In the genomic region with DNA sequence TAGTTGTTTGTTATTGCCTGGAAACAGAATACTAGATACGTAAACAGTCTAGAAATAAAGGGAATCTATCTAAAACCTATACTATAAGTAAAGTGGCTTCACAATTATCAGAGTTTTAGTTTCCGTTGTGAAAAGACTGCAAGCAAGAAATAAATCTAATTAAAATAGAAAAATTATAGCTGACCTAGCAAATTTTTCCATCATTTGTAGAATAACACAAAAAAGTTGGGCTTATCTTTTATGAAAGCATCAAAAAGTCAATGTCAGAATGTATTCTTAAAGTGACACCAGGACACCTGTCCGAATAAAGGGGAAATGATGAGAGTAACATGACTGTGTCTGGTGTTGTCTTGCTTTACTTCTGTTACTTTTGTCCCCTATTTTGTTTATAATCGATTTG, we compare ENCODE assay signal across 1 cellular context.
TF ChIP-seq lines count a peak whose summit lies in the region.

No MANE protein-coding gene starts in this region.

TF ChIP-seq in K562, 482 proteins besides CTCF, POLR2A, EP300 and RAD21 (continued from another document):
- TF ChIP-seq, protein P1, sequence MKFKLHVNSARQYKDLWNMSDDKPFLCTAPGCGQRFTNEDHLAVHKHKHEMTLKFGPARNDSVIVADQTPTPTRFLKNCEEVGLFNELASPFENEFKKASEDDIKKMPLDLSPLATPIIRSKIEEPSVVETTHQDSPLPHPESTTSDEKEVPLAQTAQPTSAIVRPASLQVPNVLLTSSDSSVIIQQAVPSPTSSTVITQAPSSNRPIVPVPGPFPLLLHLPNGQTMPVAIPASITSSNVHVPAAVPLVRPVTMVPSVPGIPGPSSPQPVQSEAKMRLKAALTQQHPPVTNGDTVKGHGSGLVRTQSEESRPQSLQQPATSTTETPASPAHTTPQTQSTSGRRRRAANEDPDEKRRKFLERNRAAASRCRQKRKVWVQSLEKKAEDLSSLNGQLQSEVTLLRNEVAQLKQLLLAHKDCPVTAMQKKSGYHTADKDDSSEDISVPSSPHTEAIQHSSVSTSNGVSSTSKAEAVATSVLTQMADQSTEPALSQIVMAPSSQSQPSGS (CRISPR knock-in tag; IDR thresholded peaks at IDR 0.05): no peak
- no peak for TF ChIP-seq ZZZ3 (IDR thresholded peaks at IDR 0.05)
- TF ChIP-seq, protein P2, sequence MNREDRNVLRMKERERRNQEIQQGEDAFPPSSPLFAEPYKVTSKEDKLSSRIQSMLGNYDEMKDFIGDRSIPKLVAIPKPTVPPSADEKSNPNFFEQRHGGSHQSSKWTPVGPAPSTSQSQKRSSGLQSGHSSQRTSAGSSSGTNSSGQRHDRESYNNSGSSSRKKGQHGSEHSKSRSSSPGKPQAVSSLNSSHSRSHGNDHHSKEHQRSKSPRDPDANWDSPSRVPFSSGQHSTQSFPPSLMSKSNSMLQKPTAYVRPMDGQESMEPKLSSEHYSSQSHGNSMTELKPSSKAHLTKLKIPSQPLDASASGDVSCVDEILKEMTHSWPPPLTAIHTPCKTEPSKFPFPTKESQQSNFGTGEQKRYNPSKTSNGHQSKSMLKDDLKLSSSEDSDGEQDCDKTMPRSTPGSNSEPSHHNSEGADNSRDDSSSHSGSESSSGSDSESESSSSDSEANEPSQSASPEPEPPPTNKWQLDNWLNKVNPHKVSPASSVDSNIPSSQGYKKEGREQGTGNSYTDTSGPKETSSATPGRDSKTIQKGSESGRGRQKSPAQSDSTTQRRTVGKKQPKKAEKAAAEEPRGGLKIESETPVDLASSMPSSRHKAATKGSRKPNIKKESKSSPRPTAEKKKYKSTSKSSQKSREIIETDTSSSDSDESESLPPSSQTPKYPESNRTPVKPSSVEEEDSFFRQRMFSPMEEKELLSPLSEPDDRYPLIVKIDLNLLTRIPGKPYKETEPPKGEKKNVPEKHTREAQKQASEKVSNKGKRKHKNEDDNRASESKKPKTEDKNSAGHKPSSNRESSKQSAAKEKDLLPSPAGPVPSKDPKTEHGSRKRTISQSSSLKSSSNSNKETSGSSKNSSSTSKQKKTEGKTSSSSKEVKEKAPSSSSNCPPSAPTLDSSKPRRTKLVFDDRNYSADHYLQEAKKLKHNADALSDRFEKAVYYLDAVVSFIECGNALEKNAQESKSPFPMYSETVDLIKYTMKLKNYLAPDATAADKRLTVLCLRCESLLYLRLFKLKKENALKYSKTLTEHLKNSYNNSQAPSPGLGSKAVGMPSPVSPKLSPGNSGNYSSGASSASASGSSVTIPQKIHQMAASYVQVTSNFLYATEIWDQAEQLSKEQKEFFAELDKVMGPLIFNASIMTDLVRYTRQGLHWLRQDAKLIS (CRISPR knock-in tag; IDR thresholded peaks at IDR 0.05): no peak
- TF ChIP-seq TOE1 (IDR thresholded peaks at IDR 0.05; ENCODE audit: borderline replicate concordance): no peak
- no peak for TF ChIP-seq TOE1 (CRISPR knock-in tag; IDR thresholded peaks at IDR 0.05; ENCODE audit: borderline replicate concordance, low read depth)
- TF ChIP-seq, protein P3, sequence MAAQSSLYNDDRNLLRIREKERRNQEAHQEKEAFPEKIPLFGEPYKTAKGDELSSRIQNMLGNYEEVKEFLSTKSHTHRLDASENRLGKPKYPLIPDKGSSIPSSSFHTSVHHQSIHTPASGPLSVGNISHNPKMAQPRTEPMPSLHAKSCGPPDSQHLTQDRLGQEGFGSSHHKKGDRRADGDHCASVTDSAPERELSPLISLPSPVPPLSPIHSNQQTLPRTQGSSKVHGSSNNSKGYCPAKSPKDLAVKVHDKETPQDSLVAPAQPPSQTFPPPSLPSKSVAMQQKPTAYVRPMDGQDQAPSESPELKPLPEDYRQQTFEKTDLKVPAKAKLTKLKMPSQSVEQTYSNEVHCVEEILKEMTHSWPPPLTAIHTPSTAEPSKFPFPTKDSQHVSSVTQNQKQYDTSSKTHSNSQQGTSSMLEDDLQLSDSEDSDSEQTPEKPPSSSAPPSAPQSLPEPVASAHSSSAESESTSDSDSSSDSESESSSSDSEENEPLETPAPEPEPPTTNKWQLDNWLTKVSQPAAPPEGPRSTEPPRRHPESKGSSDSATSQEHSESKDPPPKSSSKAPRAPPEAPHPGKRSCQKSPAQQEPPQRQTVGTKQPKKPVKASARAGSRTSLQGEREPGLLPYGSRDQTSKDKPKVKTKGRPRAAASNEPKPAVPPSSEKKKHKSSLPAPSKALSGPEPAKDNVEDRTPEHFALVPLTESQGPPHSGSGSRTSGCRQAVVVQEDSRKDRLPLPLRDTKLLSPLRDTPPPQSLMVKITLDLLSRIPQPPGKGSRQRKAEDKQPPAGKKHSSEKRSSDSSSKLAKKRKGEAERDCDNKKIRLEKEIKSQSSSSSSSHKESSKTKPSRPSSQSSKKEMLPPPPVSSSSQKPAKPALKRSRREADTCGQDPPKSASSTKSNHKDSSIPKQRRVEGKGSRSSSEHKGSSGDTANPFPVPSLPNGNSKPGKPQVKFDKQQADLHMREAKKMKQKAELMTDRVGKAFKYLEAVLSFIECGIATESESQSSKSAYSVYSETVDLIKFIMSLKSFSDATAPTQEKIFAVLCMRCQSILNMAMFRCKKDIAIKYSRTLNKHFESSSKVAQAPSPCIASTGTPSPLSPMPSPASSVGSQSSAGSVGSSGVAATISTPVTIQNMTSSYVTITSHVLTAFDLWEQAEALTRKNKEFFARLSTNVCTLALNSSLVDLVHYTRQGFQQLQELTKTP (IDR thresholded peaks at IDR 0.05; ENCODE audit: low read depth in 1 of 2, partially characterized antibody in 2 of 2): no peak
- TF ChIP-seq, protein P4, sequence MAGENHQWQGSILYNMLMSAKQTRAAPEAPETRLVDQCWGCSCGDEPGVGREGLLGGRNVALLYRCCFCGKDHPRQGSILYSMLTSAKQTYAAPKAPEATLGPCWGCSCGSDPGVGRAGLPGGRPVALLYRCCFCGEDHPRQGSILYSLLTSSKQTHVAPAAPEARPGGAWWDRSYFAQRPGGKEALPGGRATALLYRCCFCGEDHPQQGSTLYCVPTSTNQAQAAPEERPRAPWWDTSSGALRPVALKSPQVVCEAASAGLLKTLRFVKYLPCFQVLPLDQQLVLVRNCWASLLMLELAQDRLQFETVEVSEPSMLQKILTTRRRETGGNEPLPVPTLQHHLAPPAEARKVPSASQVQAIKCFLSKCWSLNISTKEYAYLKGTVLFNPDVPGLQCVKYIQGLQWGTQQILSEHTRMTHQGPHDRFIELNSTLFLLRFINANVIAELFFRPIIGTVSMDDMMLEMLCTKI (IDR thresholded peaks at IDR 0.05; ENCODE audit: partially characterized antibody): no peak
- no peak for TF ChIP-seq ZFPM2 (CRISPR knock-in tag; IDR thresholded peaks at IDR 0.05)
- TF ChIP-seq C11orf30 (IDR thresholded peaks at IDR 0.05; ENCODE audit: low read depth): peak; percentile 90
- peak; percentile 96 for TF ChIP-seq MAFF (IDR thresholded peaks at IDR 0.05; ENCODE audit: low read length)
- TF ChIP-seq MECOM (CRISPR knock-in tag; IDR thresholded peaks at IDR 0.05): no peak
- TF ChIP-seq, protein P5, sequence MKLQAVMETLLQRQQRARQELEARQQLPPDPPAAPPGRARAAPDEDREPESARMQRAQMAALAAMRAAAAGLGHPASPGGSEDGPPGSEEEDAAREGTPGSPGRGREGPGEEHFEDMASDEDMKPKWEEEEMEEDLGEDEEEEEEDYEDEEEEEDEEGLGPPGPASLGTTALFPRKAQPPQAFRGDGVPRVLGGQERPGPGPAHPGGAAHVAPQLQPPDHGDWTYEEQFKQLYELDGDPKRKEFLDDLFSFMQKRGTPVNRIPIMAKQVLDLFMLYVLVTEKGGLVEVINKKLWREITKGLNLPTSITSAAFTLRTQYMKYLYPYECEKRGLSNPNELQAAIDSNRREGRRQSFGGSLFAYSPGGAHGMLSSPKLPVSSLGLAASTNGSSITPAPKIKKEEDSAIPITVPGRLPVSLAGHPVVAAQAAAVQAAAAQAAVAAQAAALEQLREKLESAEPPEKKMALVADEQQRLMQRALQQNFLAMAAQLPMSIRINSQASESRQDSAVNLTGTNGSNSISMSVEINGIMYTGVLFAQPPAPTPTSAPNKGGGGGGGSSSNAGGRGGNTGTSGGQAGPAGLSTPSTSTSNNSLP (IDR thresholded peaks at IDR 0.05; ENCODE audit: borderline replicate concordance, low read depth, low read length): no peak
- TF ChIP-seq, protein P6, sequence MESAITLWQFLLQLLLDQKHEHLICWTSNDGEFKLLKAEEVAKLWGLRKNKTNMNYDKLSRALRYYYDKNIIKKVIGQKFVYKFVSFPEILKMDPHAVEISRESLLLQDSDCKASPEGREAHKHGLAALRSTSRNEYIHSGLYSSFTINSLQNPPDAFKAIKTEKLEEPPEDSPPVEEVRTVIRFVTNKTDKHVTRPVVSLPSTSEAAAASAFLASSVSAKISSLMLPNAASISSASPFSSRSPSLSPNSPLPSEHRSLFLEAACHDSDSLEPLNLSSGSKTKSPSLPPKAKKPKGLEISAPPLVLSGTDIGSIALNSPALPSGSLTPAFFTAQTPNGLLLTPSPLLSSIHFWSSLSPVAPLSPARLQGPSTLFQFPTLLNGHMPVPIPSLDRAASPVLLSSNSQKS (CRISPR knock-in tag; IDR thresholded peaks at IDR 0.05): no peak
- peak; percentile 91 for TF ChIP-seq MAFG (tag; conservative IDR thresholded peaks at IDR 0.05)
- TF ChIP-seq, protein P7, sequence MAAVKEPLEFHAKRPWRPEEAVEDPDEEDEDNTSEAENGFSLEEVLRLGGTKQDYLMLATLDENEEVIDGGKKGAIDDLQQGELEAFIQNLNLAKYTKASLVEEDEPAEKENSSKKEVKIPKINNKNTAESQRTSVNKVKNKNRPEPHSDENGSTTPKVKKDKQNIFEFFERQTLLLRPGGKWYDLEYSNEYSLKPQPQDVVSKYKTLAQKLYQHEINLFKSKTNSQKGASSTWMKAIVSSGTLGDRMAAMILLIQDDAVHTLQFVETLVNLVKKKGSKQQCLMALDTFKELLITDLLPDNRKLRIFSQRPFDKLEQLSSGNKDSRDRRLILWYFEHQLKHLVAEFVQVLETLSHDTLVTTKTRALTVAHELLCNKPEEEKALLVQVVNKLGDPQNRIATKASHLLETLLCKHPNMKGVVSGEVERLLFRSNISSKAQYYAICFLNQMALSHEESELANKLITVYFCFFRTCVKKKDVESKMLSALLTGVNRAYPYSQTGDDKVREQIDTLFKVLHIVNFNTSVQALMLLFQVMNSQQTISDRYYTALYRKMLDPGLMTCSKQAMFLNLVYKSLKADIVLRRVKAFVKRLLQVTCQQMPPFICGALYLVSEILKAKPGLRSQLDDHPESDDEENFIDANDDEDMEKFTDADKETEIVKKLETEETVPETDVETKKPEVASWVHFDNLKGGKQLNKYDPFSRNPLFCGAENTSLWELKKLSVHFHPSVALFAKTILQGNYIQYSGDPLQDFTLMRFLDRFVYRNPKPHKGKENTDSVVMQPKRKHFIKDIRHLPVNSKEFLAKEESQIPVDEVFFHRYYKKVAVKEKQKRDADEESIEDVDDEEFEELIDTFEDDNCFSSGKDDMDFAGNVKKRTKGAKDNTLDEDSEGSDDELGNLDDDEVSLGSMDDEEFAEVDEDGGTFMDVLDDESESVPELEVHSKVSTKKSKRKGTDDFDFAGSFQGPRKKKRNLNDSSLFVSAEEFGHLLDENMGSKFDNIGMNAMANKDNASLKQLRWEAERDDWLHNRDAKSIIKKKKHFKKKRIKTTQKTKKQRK (IDR thresholded peaks at IDR 0.05; ENCODE audit: borderline replicate concordance, low read depth, low read length): no peak
- no peak for TF ChIP-seq JUNB (CRISPR knock-in tag; conservative IDR thresholded peaks at IDR 0.05)
- no peak for TF ChIP-seq NR2C2 (CRISPR knock-in tag; IDR thresholded peaks at IDR 0.05)
- TF ChIP-seq NR2C2 (tag; IDR thresholded peaks at IDR 0.05): no peak
